Comparison of ENCODE assay signal across 12 cellular contexts in genomic region chr2:73418343-73418742, GRCh38. TPM values are rescaled to one million over a fixed set of nuclear protein-coding genes. Genes with fewer than 3 reads are reported as not detected.
DNase-seq lines count a peak whose midpoint lies in the region; ATAC-seq and TF ChIP-seq lines count a peak whose summit lies in the region.
"Had no signal": no experiment of that assay in that cellular context is flagged by ENCODE, and none has a peak within 500 bp of the region (broad histone marks: within the 10 kb centered on the region; RNA-seq: fewer than 3 reads in every experiment).

No MANE protein-coding gene starts in this region.

- no peaks in the 10 kb centered on the region for H3K36me3 Mint-ChIP-seq in Caco-2 (ENCODE audit: insufficient read depth, unreplicated experiment)
- H3K36me3 Mint-ChIP-seq in activated CD4-positive, alpha-beta T cell treated with anti-CD3 and anti-CD28 coated beads, Interleukin-2, amount 10 ng/mL, durations not matched to agents 24 days and 14 days (ENCODE audit: low read depth): no peaks in the 10 kb centered on the region
- H3K36me3 Mint-ChIP-seq in activated naive CD8-positive, alpha-beta T cell treated with anti-CD3 and anti-CD28 coated beads for 36 hours: peaks cover 13% of the 10 kb centered on the region

- POLR2A ChIA-PET in Caco-2 (lab: Charles Lee): no interaction called here

- H3K27me3 ChIP-seq in gastrocnemius medialis: no peaks in the 10 kb centered on the region
- H3K27me3 ChIP-seq in Caco-2 (replicated peaks; ENCODE audit: control insufficient read depth, insufficient read depth, low read length): no peaks in the 10 kb centered on the region

- TF ChIP-seq POLR2A in gastrocnemius medialis (IDR thresholded peaks at IDR 0.05): no peak

- no peaks in the 10 kb centered on the region for H3K27me3 Mint-ChIP-seq in Caco-2 (ENCODE audit: insufficient read depth, unreplicated experiment)
- no peaks in the 10 kb centered on the region for H3K27me3 Mint-ChIP-seq in activated CD4-positive, alpha-beta T cell treated with anti-CD3 and anti-CD28 coated beads, Interleukin-2, amount 10 ng/mL, durations not matched to agents 24 days and 14 days
- H3K27me3 Mint-ChIP-seq in activated naive CD8-positive, alpha-beta T cell treated with anti-CD3 and anti-CD28 coated beads for 36 hours: no peaks in the 10 kb centered on the region

- intact Hi-C loops in gastrocnemius medialis (cut with DNase I; ENCODE audit: low total_unique reads) (no loop called here), Caco-2 (cut with micrococcal nuclease; ENCODE audit: unreplicated experiment) (no loop called here)
- intact Hi-C loops in activated CD4-positive, alpha-beta T cell treated with anti-CD3 and anti-CD28 coated beads, Interleukin-2, amount 10 ng/mL, durations not matched to agents 24 days and 14 days (cut with micrococcal nuclease): no loop called here

- H3K27ac ChIP-seq in gastrocnemius medialis: no peak overlapping the region

- peaks cover 0 to 10% of the 10 kb centered on the region in 2 donors for H3K4me1 ChIP-seq in gastrocnemius medialis
- H3K4me1 ChIP-seq in Caco-2: no peaks in the 10 kb centered on the region

- ATAC-seq in gastrocnemius medialis (peak; percentile 52 to 94), GM19328 (IDR thresholded peaks at IDR 0.05; ENCODE audit: unreplicated experiment) (no peak)
- ATAC-seq: esophagus mucosa had no signal

- in situ Hi-C loops in gastrocnemius medialis (cut with MboI; ENCODE audit: low sequenced_read_pairs in 4 of 4): no loop called here

- no TSS peak for BruUV-seq in Caco-2 (replicated peaks; lab: Mats Ljungman, UMichigan)

- H3K36me3 ChIP-seq in gastrocnemius medialis: no peaks in the 10 kb centered on the region
- no peaks in the 10 kb centered on the region for H3K36me3 ChIP-seq in Caco-2 (ENCODE audit: control insufficient read depth, insufficient read depth, low read length)

- H3K4me3 ChIP-seq in cardiac fibroblast (replicated peaks in 1 of 2; ENCODE audit: low read depth in 2 of 2, low read length in 2 of 2): no peak overlapping the region
- no peak overlapping the region for H3K4me3 ChIP-seq in gastrocnemius medialis
- H3K4me3 ChIP-seq in Caco-2 (ENCODE audit: low read depth, low read length): no peak overlapping the region

- no peak overlapping the region for H3K27ac Mint-ChIP-seq in Caco-2 (ENCODE audit: unreplicated experiment)
- no peak overlapping the region for H3K27ac Mint-ChIP-seq in activated CD4-positive, alpha-beta T cell treated with anti-CD3 and anti-CD28 coated beads, Interleukin-2, amount 10 ng/mL, durations not matched to agents 24 days and 14 days
- H3K27ac Mint-ChIP-seq in activated naive CD8-positive, alpha-beta T cell treated with anti-CD3 and anti-CD28 coated beads for 36 hours: no peak overlapping the region

- no peak for TF ChIP-seq CTCF in cardiac fibroblast (IDR thresholded peaks at IDR 0.05; ENCODE audit: low read depth, low read length)
- TF ChIP-seq CTCF in gastrocnemius medialis (IDR thresholded peaks at IDR 0.05 in 4 of 5, conservative IDR thresholded peaks at IDR 0.05 in 1 of 5): no peak
- TF ChIP-seq CTCF in Caco-2 (IDR thresholded peaks at IDR 0.05; ENCODE audit: insufficient read depth in 1 of 2, low read depth in 1 of 2, low read length in 1 of 2, severe bottlenecking in 1 of 2, unreplicated experiment in 1 of 2): no peak

- DNase-seq in GM04504 (ENCODE audit: low read depth) (peak; percentile 79), cardiac fibroblast (ENCODE audit: low read depth in 2 of 2) (peak; percentile 92 to 94), inferior parietal cortex (ENCODE audit: extremely low spot score) (peak; percentile 53), gastrocnemius medialis (peak; percentile 12 to 47), Caco-2 (no peak)
- no peak for DNase-seq in activated CD4-positive, alpha-beta T cell treated with anti-CD3 and anti-CD28 coated beads, Interleukin-2, amount 10 ng/mL, durations not matched to agents 24 days and 14 days
- no peak for DNase-seq in activated naive CD8-positive, alpha-beta T cell treated with anti-CD3 and anti-CD28 coated beads for 36 hours
- DNase-seq: activated naive CD4-positive, alpha-beta T cell; DMS153; NCI-H226 had no signal

- H3K4me3 Mint-ChIP-seq in Caco-2 (ENCODE audit: unreplicated experiment): no peak overlapping the region
- H3K4me3 Mint-ChIP-seq in activated CD4-positive, alpha-beta T cell treated with anti-CD3 and anti-CD28 coated beads, Interleukin-2, amount 10 ng/mL, durations not matched to agents 24 days and 14 days: no peak overlapping the region
- no peak overlapping the region for H3K4me3 Mint-ChIP-seq in activated naive CD8-positive, alpha-beta T cell treated with anti-CD3 and anti-CD28 coated beads for 36 hours

- CTCF ChIA-PET in Caco-2 (lab: Charles Lee): no interaction called here

- H3K9me3 ChIP-seq in gastrocnemius medialis (no peaks in the 10 kb centered on the region), Caco-2 (no peaks in the 10 kb centered on the region)

- H3K4me1 Mint-ChIP-seq in Caco-2 (ENCODE audit: low read depth, unreplicated experiment): no peaks in the 10 kb centered on the region
- H3K4me1 Mint-ChIP-seq in activated CD4-positive, alpha-beta T cell treated with anti-CD3 and anti-CD28 coated beads, Interleukin-2, amount 10 ng/mL, durations not matched to agents 24 days and 14 days: peaks cover 3% of the 10 kb centered on the region
- peaks cover 6% of the 10 kb centered on the region for H3K4me1 Mint-ChIP-seq in activated naive CD8-positive, alpha-beta T cell treated with anti-CD3 and anti-CD28 coated beads for 36 hours

- H3K9me3 Mint-ChIP-seq in Caco-2 (ENCODE audit: unreplicated experiment): no peaks in the 10 kb centered on the region
- no peaks in the 10 kb centered on the region for H3K9me3 Mint-ChIP-seq in activated CD4-positive, alpha-beta T cell treated with anti-CD3 and anti-CD28 coated beads, Interleukin-2, amount 10 ng/mL, durations not matched to agents 24 days and 14 days
- H3K9me3 Mint-ChIP-seq in activated naive CD8-positive, alpha-beta T cell treated with anti-CD3 and anti-CD28 coated beads for 36 hours: no peaks in the 10 kb centered on the region

RNA-seq across cellular contexts. Expression of gene ALMS1, which starts 32.7 kb away (rescaled TPM):
- total RNA-seq in gastrocnemius medialis (10 to 100 TPM; 10.0 to 18.1 (median 13.9) TPM), Caco-2 (2022) (7.4 and 9.2 TPM in 2 replicates)
- total RNA-seq in activated CD4-positive, alpha-beta T cell treated with anti-CD3 and anti-CD28 coated beads, Interleukin-2, amount 10 ng/mL, durations not matched to agents 24 days and 14 days: 19.6 and 21.9 TPM in 2 replicates
- total RNA-seq in activated naive CD8-positive, alpha-beta T cell treated with anti-CD3 and anti-CD28 coated beads for 36 hours: 10 to 100 TPM; 18.3 to 23.5 TPM

Comparison
In these comparisons a context has a peak if more than half of its experiments do, and no peak if none do; other contexts are left out.
1. DNase-seq: peak in GM04504 (single experiment), cardiac fibroblast (2 of 2), inferior parietal cortex (single experiment) and gastrocnemius medialis (2 of 2); none in Caco-2 (0 of 2), activated CD4-positive, alpha-beta T cell treated with anti-CD3 and anti-CD28 coated beads, Interleukin-2, amount 10 ng/mL, durations not matched to agents 24 days and 14 days (single experiment) and activated naive CD8-positive, alpha-beta T cell treated with anti-CD3 and anti-CD28 coated beads for 36 hours (single experiment).